ENCODE assay signal across 8 cellular contexts in genomic region chr16:57039148-57039812, GRCh38. TPM values are rescaled to one million over a fixed set of nuclear protein-coding genes. Genes with fewer than 3 reads are reported as not detected.
DNase-seq lines count a peak whose midpoint lies in the region; ATAC-seq, FAIRE-seq and TF ChIP-seq lines count a peak whose summit lies in the region.

No MANE protein-coding gene starts in this region.

- H3K4me3 ChIP-seq in Jurkat, Clone E6-1 (ENCODE audit: low read length), result peak overlapping the region; percentile 34
- H3K4me3 ChIP-seq in gastroesophageal sphincter, result no peak overlapping the region

- H3K27ac ChIP-seq in gastroesophageal sphincter, result no peak overlapping the region

- no peaks in the 10 kb centered on the region for H3K27me3 ChIP-seq in gastroesophageal sphincter

- peak overlapping the region; percentile 73 for H3K27ac Mint-ChIP-seq in osteocyte (ENCODE audit: unreplicated experiment)

- peaks cover 11% of the 10 kb centered on the region for H3K36me3 Mint-ChIP-seq in osteocyte (ENCODE audit: unreplicated experiment)

- no peak for TF ChIP-seq CTCF in osteocyte (IDR thresholded peaks at IDR 0.05)
- no peak for TF ChIP-seq CTCF in gastroesophageal sphincter (IDR thresholded peaks at IDR 0.05)

- H3K36me3 ChIP-seq in gastroesophageal sphincter, result peaks cover 0 to 93% of the 10 kb centered on the region in 2 donors

- no peak for TF ChIP-seq EP300 in gastroesophageal sphincter (IDR thresholded peaks at IDR 0.05)

- WGBS in gastroesophageal sphincter (ENCODE audit: low coverage in 1 of 2), 2 donors, result 36 to 53% methylated on average over 2 to 5 of the region's 5 CpGs

- H3K4me3 Mint-ChIP-seq in osteocyte (ENCODE audit: unreplicated experiment), result no peak overlapping the region

- no peak for ATAC-seq in gastroesophageal sphincter

- DNase-seq in GM12891 (ENCODE audit: insufficient read length, low spot score) (no peak), amniotic epithelial cell (ENCODE audit: low read depth) (peak; percentile 88), osteocyte (ENCODE audit: extremely low spot score, unreplicated experiment) (no peak), retina (no peak), NCI-H1417 (lab: John Stamatoyannopoulos, UW) (no peak), RPMI8226 (no peak)
- DNase-seq in Jurkat, Clone E6-1 (ENCODE audit: low read depth, low spot score), result peak; percentile 89

- peaks cover 7% of the 10 kb centered on the region for H3K4me1 Mint-ChIP-seq in osteocyte (ENCODE audit: unreplicated experiment)

- peak; percentile 95 for FAIRE-seq in GM12891 (lab: Jason Lieb, UNC)

- TF ChIP-seq POLR2A in GM12891 (IDR thresholded peaks at IDR 0.05; ENCODE audit: low read depth, low read length), result no peak
- TF ChIP-seq POLR2A in gastroesophageal sphincter (IDR thresholded peaks at IDR 0.05), result no peak

- no peaks in the 10 kb centered on the region for H3K27me3 Mint-ChIP-seq in osteocyte (ENCODE audit: unreplicated experiment)

- no peaks in the 10 kb centered on the region for H3K9me3 ChIP-seq in gastroesophageal sphincter

- no peaks in the 10 kb centered on the region for H3K9me3 Mint-ChIP-seq in osteocyte (ENCODE audit: unreplicated experiment)

- no peaks in the 10 kb centered on the region for H3K4me1 ChIP-seq in gastroesophageal sphincter

TF ChIP-seq in GM12891, 5 proteins besides CTCF, POLR2A, EP300 and RAD21:
- TF ChIP-seq SPI1 (IDR thresholded peaks at IDR 0.05; ENCODE audit: low read depth, low read length) (peak; percentile 75), TAF1 (IDR thresholded peaks at IDR 0.05; ENCODE audit: low read depth, low read length) (no peak), PAX5 (IDR thresholded peaks at IDR 0.05; ENCODE audit: insufficient read depth, low read length, severe bottlenecking) (peak; percentile 3), POLR2AphosphoS5 (IDR thresholded peaks at IDR 0.05; ENCODE audit: low read depth, low read length) (no peak), POU2F2 (IDR thresholded peaks at IDR 0.05; ENCODE audit: low read depth, low read length) (no peak)

RNA-seq across cellular contexts. Expression of gene NLRC5, which starts 49.9 kb away (rescaled TPM):
- polyA plus RNA-seq in GM12891 (2012; ENCODE audit: low read depth, missing spikeins), result 44.7 TPM
- 26.4 TPM for polyA plus RNA-seq in Jurkat, Clone E6-1 (2012; ENCODE audit: insufficient read depth, insufficient read length)
- 21.1 and 24.7 TPM in 2 replicates for total RNA-seq in osteocyte
- total RNA-seq in gastroesophageal sphincter, result 10 to 100 TPM; 11.1 to 39.7 (median 16.3) TPM

RNA-seq across cellular contexts. Expression of gene CPNE2, which starts 53.1 kb away (rescaled TPM):
- 13.0 TPM for polyA plus RNA-seq in GM12891 (2012; ENCODE audit: low read depth, missing spikeins)
- polyA plus RNA-seq in Jurkat, Clone E6-1 (2012; ENCODE audit: insufficient read depth, insufficient read length), result 9.4 TPM
- total RNA-seq in osteocyte (33.7 and 33.9 TPM in 2 replicates), gastroesophageal sphincter (10 to 100 TPM; 18.0 to 38.7 (median 27.8) TPM)

Comparison
In these comparisons a context has a peak if more than half of its experiments do, and no peak if none do; other contexts are left out.
1. DNase-seq: peak in Jurkat, Clone E6-1 (single experiment) and amniotic epithelial cell (single experiment); none in GM12891 (single experiment), osteocyte (single experiment), retina (single experiment), NCI-H1417 (0 of 3) and RPMI8226 (single experiment).